ENCODE assay signal across 16 cellular contexts in the genomic region with DNA sequence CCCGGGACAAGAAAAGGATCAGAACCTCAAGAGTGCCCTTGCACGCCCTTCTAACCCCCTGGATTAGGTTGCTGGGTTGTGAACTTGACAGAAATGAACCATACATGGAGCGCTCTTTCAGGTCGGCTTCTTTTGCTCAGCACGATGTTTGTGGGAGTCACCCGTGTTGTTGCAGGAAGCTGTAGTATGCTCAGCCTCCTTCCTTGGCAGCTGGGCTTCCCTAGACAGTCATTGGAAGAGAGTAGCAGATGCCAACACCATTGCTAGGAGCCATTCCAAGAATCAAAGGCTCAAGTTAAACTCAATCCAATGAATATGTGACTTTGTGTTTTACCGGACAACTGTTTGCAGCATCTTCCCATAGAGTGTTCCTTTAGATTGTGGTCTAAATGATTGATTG. TPM values are rescaled to one million over a fixed set of nuclear protein-coding genes. Genes with fewer than 3 reads are reported as not detected.
DNase-seq lines count a peak whose midpoint lies in the region; ATAC-seq and TF ChIP-seq lines count a peak whose summit lies in the region.
"Had no signal": no experiment of that assay in that cellular context is flagged by ENCODE, and none has a peak within 500 bp of the region (broad histone marks: within the 10 kb centered on the region; RNA-seq: fewer than 3 reads in every experiment).

No MANE protein-coding gene starts in this region.

- H3K9me3 Mint-ChIP-seq in brain (peaks cover 0 to 8% (median 0%) of the 10 kb centered on the region in 5 experiments), mesothelial cell of epicardium (no peaks in the 10 kb centered on the region)

- H4K5ac ChIP-seq in mesendoderm (ENCODE audit: low read length): no peak overlapping the region

- H3K36me3 ChIP-seq in mesendoderm (ENCODE audit: control insufficient read depth, insufficient read depth, low read length) (no peaks in the 10 kb centered on the region), mucosa of descending colon (ENCODE audit: low read depth) (no peaks in the 10 kb centered on the region)
- H3K36me3 ChIP-seq: BE2C, SJSA1 had no signal

- no peak overlapping the region for H2AK5ac ChIP-seq in mesendoderm (ENCODE audit: low read length)

- no peaks in the 10 kb centered on the region for H3K9me3 ChIP-seq in mucosa of descending colon
- H3K9me3 ChIP-seq: BE2C, SJSA1 had no signal

- H3K9ac ChIP-seq in mesendoderm (ENCODE audit: low read length): no peak overlapping the region

- no peaks in the 10 kb centered on the region for H3K79me1 ChIP-seq in mesendoderm (ENCODE audit: low read length)

- H3K4ac ChIP-seq in mesendoderm (ENCODE audit: low read depth, low read length): no peak overlapping the region

- no peak overlapping the region for H2BK5ac ChIP-seq in mesendoderm (ENCODE audit: low read length)

- H3K18ac ChIP-seq in mesendoderm (ENCODE audit: low read length): no peak overlapping the region

- H3K27ac Mint-ChIP-seq in brain: peak overlapping the region in 4 of 5 experiments; percentile 56 to 90 (median 84)
- H3K27ac Mint-ChIP-seq in mesothelial cell of epicardium: no peak overlapping the region
- H3K27ac Mint-ChIP-seq: CD8-positive, alpha-beta memory T cell had no signal

- no peak overlapping the region for H3K27ac ChIP-seq in mesendoderm (ENCODE audit: low read depth, low read length)
- H3K27ac ChIP-seq: SJSA1 had no signal

- no peaks in the 10 kb centered on the region for H3K36me3 Mint-ChIP-seq in brain
- H3K36me3 Mint-ChIP-seq in mesothelial cell of epicardium: no peaks in the 10 kb centered on the region
- H3K36me3 Mint-ChIP-seq: CD8-positive, alpha-beta memory T cell had no signal

- no peak overlapping the region for H3K4me3 ChIP-seq in AG10803 (ENCODE audit: low read length)
- no peak overlapping the region for H3K4me3 ChIP-seq in mesendoderm (ENCODE audit: low read length)
- no peak overlapping the region for H3K4me3 ChIP-seq in mucosa of descending colon
- H3K4me3 ChIP-seq: SJSA1 had no signal

- H3K4me1 ChIP-seq in mesendoderm (ENCODE audit: control insufficient read depth, low read depth, low read length): no peaks in the 10 kb centered on the region
- H3K4me1 ChIP-seq in mucosa of descending colon (ENCODE audit: low read depth): no peaks in the 10 kb centered on the region
- H3K4me1 ChIP-seq: BE2C had no signal

- H3K79me2 ChIP-seq in mesendoderm (ENCODE audit: control insufficient read depth, insufficient read depth, low read length): no peaks in the 10 kb centered on the region

- H3K4me1 Mint-ChIP-seq in brain (peaks cover 64% of the 10 kb centered on the region), mesothelial cell of epicardium (no peaks in the 10 kb centered on the region)
- H3K4me1 Mint-ChIP-seq: CD8-positive, alpha-beta memory T cell had no signal

- H3K4me3 Mint-ChIP-seq in brain (no peak overlapping the region), mesothelial cell of epicardium (no peak overlapping the region)
- H3K4me3 Mint-ChIP-seq: CD8-positive, alpha-beta memory T cell had no signal

- H4K8ac ChIP-seq in mesendoderm (ENCODE audit: low read depth, low read length): no peak overlapping the region

- H3K23ac ChIP-seq in mesendoderm (ENCODE audit: low read length): no peak overlapping the region

- WGBS in mesendoderm (ENCODE audit: extremely low coverage, insufficient coverage, low lambda C conversion rate): no CpG with 5 or more reads among the region's 7 CpGs

- no peak overlapping the region for H2BK120ac ChIP-seq in mesendoderm (ENCODE audit: low read depth, low read length)

- intact Hi-C loops in mucosa of descending colon (cut with DNase I, micrococcal nuclease): loop anchor here (10.0 kb wide), 2 partner anchors 329 to 339 kb away; no protein-coding TSS in a partner anchor

- ATAC-seq in HG03521 (IDR thresholded peaks at IDR 0.05; ENCODE audit: unreplicated experiment) (no peak), mucosa of descending colon (no peak)
- ATAC-seq: HCT116 had no signal

- H3K27me3 Mint-ChIP-seq in brain: peaks cover 17% of the 10 kb centered on the region
- peaks cover 31% of the 10 kb centered on the region for H3K27me3 Mint-ChIP-seq in mesothelial cell of epicardium (ENCODE audit: low read depth)

- H3K4me2 ChIP-seq in mesendoderm (ENCODE audit: low read length): no peak overlapping the region

- DNase-seq in AG10803 (ENCODE audit: low read depth) (peak; percentile 17), GM03348 (ENCODE audit: low spot score) (peak; percentile 23), mesendoderm (no peak), mesothelial cell of epicardium (ENCODE audit: low spot score in 2 of 2, unreplicated experiment in 2 of 2) (no peak), mucosa of descending colon (no peak)
- DNase-seq: BE2C; CD8-positive, alpha-beta memory T cell; MV-4-11; NCI-H1417 treated with DMSO at 0.1 percent for 48 hours; NCI-H2081; NCI-H510A; SW 1271 had no signal

- H3K27me3 ChIP-seq in mesendoderm (ENCODE audit: insufficient read depth, low read length, poor library complexity): no peaks in the 10 kb centered on the region
- H3K27me3 ChIP-seq: BE2C, SJSA1 had no signal

- no peak for TF ChIP-seq CTCF in AG10803 (conservative IDR thresholded peaks at IDR 0.05; ENCODE audit: low read length)
- TF ChIP-seq CTCF in brain (conservative IDR thresholded peaks at IDR 0.05): no peak
- TF ChIP-seq CTCF in mesothelial cell of epicardium (IDR thresholded peaks at IDR 0.05; ENCODE audit: unreplicated experiment): no peak
- TF ChIP-seq CTCF in mucosa of descending colon (IDR thresholded peaks at IDR 0.05): no peak

- H2BK15ac ChIP-seq in mesendoderm (replicated peaks; ENCODE audit: low read depth): no peak overlapping the region

- peak overlapping the region; percentile 22 for H3K56ac ChIP-seq in mesendoderm (ENCODE audit: low read length)

RNA-seq across cellular contexts. Expression of a gene that starts 47.0 kb away (rescaled TPM):
- 15.1 TPM for polyA plus RNA-seq in brain (ENCODE audit: insufficient read depth, low read depth, low replicate concordance)
- polyA plus RNA-seq in mesendoderm (2013, experiment 1 of 2): 25.0 TPM
- polyA plus RNA-seq in mesendoderm (2013, experiment 2 of 2): 24.3 TPM
- 31.7 to 33.2 TPM (median 33.0 TPM) in 3 replicates for total RNA-seq in mesothelial cell of epicardium
- 10 to 100 TPM; 14.2 to 48.2 (median 20.2) TPM for total RNA-seq in mucosa of descending colon

RNA-seq across cellular contexts. Expression of a gene that starts 49.1 kb away (rescaled TPM):
- 26.5 TPM for polyA plus RNA-seq in brain (ENCODE audit: insufficient read depth, low read depth, low replicate concordance)
- polyA plus RNA-seq in mesendoderm (2013, experiment 1 of 2): 34.1 TPM
- polyA plus RNA-seq in mesendoderm (2013, experiment 2 of 2): 35.6 TPM
- 24.0 to 26.2 TPM (median 24.7 TPM) in 3 replicates for total RNA-seq in mesothelial cell of epicardium
- total RNA-seq in mucosa of descending colon: 100 to 1,000 TPM in 1 of 3 donors, 10 to 100 TPM in 1, 1 to 10 TPM in 1; 4.1 to 141 (median 15.4) TPM
- polyA plus RNA-seq: CD8-positive, alpha-beta memory T cell had no signal

Comparison
In these comparisons a context has a peak if more than half of its experiments do, and no peak if none do; other contexts are left out.
1. DNase-seq: peak in AG10803 (single experiment) and GM03348 (single experiment); none in mesendoderm (single experiment), mesothelial cell of epicardium (0 of 2) and mucosa of descending colon (0 of 3).